1 cellular context compared by ENCODE assay signal in genomic region chr10:71911296-71911954, GRCh38.
TF ChIP-seq lines count a peak whose summit lies in the region.

No MANE protein-coding gene starts in this region.

TF ChIP-seq in WTC11, 78 proteins besides CTCF, POLR2A, EP300 and RAD21 (continued from another document):
- TF ChIP-seq ZNF281 (CRISPR knock-in tag; IDR thresholded peaks at IDR 0.05), result no peak
- TF ChIP-seq ZBTB21 (CRISPR knock-in tag; IDR thresholded peaks at IDR 0.05; ENCODE audit: borderline replicate concordance), result no peak
- TF ChIP-seq SP1 (CRISPR knock-in tag; conservative IDR thresholded peaks at IDR 0.05), result no peak
- TF ChIP-seq NFATC4 (CRISPR knock-in tag; IDR thresholded peaks at IDR 0.05), result no peak
